Comparison of ENCODE assay signal across 22 cellular contexts in genomic region chr16:57680842-57681241, GRCh38. TPM values are rescaled to one million over a fixed set of nuclear protein-coding genes. Genes with fewer than 3 reads are reported as not detected.
DNase-seq lines count a peak whose midpoint lies in the region; ATAC-seq, FAIRE-seq and TF ChIP-seq lines count a peak whose summit lies in the region.
"Had no signal": no experiment of that assay in that cellular context is flagged by ENCODE, and none has a peak within 500 bp of the region (broad histone marks: within the 10 kb centered on the region; RNA-seq: fewer than 3 reads in every experiment).

No MANE protein-coding gene starts in this region.

- CTCF ChIA-PET in K562 (lab: Yijun Ruan, JAX; ENCODE audit: low intra/inter-chr PET ratio), result no interaction called here

- no peak for TF ChIP-seq CTCF in K562 (IDR thresholded peaks at IDR 0.05 in 2 of 3, conservative IDR thresholded peaks at IDR 0.05 in 1 of 3; ENCODE audit: insufficient read depth in 2 of 3, low read depth in 1 of 3, low read length in 3 of 3)
- TF ChIP-seq CTCF in GM20000 (IDR thresholded peaks at IDR 0.05; ENCODE audit: extremely low read depth, missing control alignments), result no peak

- intact Hi-C loops in K562 (cut with micrococcal nuclease), result no loop called here

- no peaks in the 10 kb centered on the region for H3K79me2 ChIP-seq in K562 (ENCODE audit: control insufficient read depth, insufficient read depth, low read length)

- TF ChIP-seq EP300 in K562 (IDR thresholded peaks at IDR 0.05; ENCODE audit: low read length), result no peak

- H3K9me3 ChIP-seq in K562 (replicated peaks; ENCODE audit: control insufficient read depth, insufficient read depth, low read depth, low read length), result no peaks in the 10 kb centered on the region
- H3K9me3 ChIP-seq: Peyer's patch, SK-N-SH had no signal

- no peaks in the 10 kb centered on the region for H3K27me3 ChIP-seq in K562 (ENCODE audit: control insufficient read depth in 2 of 2, insufficient read depth in 2 of 2, low read length in 2 of 2)
- H3K27me3 ChIP-seq: Peyer's patch had no signal

- in situ Hi-C loops in K562 (cut with MboI), result no loop called here

- no TSS peak for BruUV-seq in K562 (replicated peaks; lab: Mats Ljungman, UMichigan)

- H4K20me1 ChIP-seq in K562 (replicated peaks; ENCODE audit: control insufficient read depth, insufficient read depth, low read length), result no peaks in the 10 kb centered on the region

- H3K4me3 ChIP-seq in K562, result no peak overlapping the region
- H3K4me3 ChIP-seq: Peyer's patch had no signal

- H3K9me1 ChIP-seq in K562 (ENCODE audit: control insufficient read depth, insufficient read depth, low read length), result no peaks in the 10 kb centered on the region

- no peak for TF ChIP-seq RAD21 in K562 (CRISPR knock-in tag; conservative IDR thresholded peaks at IDR 0.05 in 1 of 2, IDR thresholded peaks at IDR 0.05 in 1 of 2)

- H2AFZ ChIP-seq in K562 (ENCODE audit: low read depth, low read length), result no peak overlapping the region

- no peaks in the 10 kb centered on the region for H3K36me3 ChIP-seq in K562 (ENCODE audit: control insufficient read depth, insufficient read depth, low read length)
- H3K36me3 ChIP-seq: Peyer's patch had no signal

- no peak for TF ChIP-seq POLR2A in K562 (conservative IDR thresholded peaks at IDR 0.05)

- ATAC-seq in K562, result no peak
- ATAC-seq: Right ventricle myocardium inferior had no signal

- H3K9ac ChIP-seq in K562 (ENCODE audit: insufficient read depth in 1 of 2, low read depth in 2 of 2, low read length in 2 of 2), result no peak overlapping the region
- H3K9ac ChIP-seq: SK-N-SH had no signal

- peak; percentile 15 for FAIRE-seq in K562 (lab: Jason Lieb, UNC)

- H3K27ac ChIP-seq in K562 (ENCODE audit: extremely low read depth, low read depth, low read length), result no peak overlapping the region
- H3K27ac ChIP-seq: Peyer's patch had no signal

- H3K4me1 ChIP-seq in K562 (replicated peaks in 1 of 2; ENCODE audit: control insufficient read depth in 2 of 2, insufficient read depth in 2 of 2, low read length in 2 of 2), result peaks cover 18 to 47% of the 10 kb centered on the region in 2 experiments
- H3K4me1 ChIP-seq: Peyer's patch had no signal

- no peak overlapping the region for H3K4me2 ChIP-seq in K562 (ENCODE audit: insufficient read depth, low read length)
- H3K4me2 ChIP-seq: SK-N-SH had no signal

- POLR2A ChIA-PET in K562 (lab: Yijun Ruan, JAX), result interaction anchor here (2.7 kb wide), 1 partner anchor 8 kb away, joined by 12 read pairs; no protein-coding TSS in a partner anchor

- 58% methylated on average over 5 of the region's 5 CpGs for WGBS in K562 (ENCODE audit: insufficient coverage, low coverage, missing lambda C conversion rate)

- DNase-seq in SIG-M5 treated with dmso at 0.1 percent for 504 hours (lab: John Stamatoyannopoulos, UW; ENCODE audit: unreplicated experiment), result peak; percentile 15
- DNase-seq in SIG-M5 (lab: John Stamatoyannopoulos, UW), result no peak
- peak; percentile 38 for DNase-seq in MV-4-11 (lab: John Stamatoyannopoulos, UW)
- DNase-seq in K562 (ENCODE audit: extremely low read depth in 1 of 4, low spot score in 3 of 4), result no peak
- DNase-seq in GM20000 (ENCODE audit: low spot score), result no peak
- DNase-seq in NCI-H1092 treated with DMSO at 0.1 percent for 48 hours (lab: John Stamatoyannopoulos, UW), result no peak
- no peak for DNase-seq in DMS 273 treated with DMSO at 0.1 percent for 48 hours (lab: John Stamatoyannopoulos, UW)
- DNase-seq in activated effector memory CD4-positive, alpha-beta T cell treated with anti-CD3 and anti-CD28 coated beads, Interleukin-2, amount 50 U/mL, for 16 hours, result no peak
- DNase-seq: 8988T, C1 segment of cervical spinal cord, GF-D8, GOT3, MM.1S, NCI-H1436, NCI-H2081, NCI-H510A, NCI-H774, Peyer's patch, SK-N-SH had no signal

RNA-seq across cellular contexts. Expression of gene ADGRG3, which starts 12.7 kb away (rescaled TPM):
- 0.40 and 1.00 TPM in 2 replicates for total RNA-seq in K562 (2011; cell fraction: chromatin; rRNA removed; ENCODE audit: low replicate concordance)
- total RNA-seq in K562 (2011; cell fraction: nucleolus; rRNA removed), result 0.17 and 0.66 TPM in 2 replicates
- 0.29 TPM in 1 of 2 replicates, not detected in the other for total RNA-seq in K562 (2011; cell fraction: nucleoplasm; rRNA removed)
- total RNA-seq in K562 (2014; rRNA removed) (not detected in 2 replicates), K562 (2014; rRNA removed; fragmentation: Illumina TruSeq; extraction: Trizol) (0.16 TPM in 1 of 2 replicates, not detected in the other), K562 (2015; rRNA removed; fragmentation: Illumina TruSeq; extraction: Trizol) (0.08 TPM in 1 of 2 replicates, not detected in the other), K562 (2021) (0.09 and 0.16 TPM in 2 replicates)
- polyA plus RNA-seq in K562 (2011; rRNA removed) (0.13 and 0.18 TPM in 2 replicates), K562 (2014; fragmentation: Illumina TruSeq; extraction: Trizol) (0.09 and 0.10 TPM in 2 replicates), K562 (2014; fragmentation: Nextera tagmentation; extraction: Ambion mirVana) (under 1 TPM; 0.10 to 0.30 TPM), K562 (2014; rRNA removed) (0.24 and 0.52 TPM in 2 replicates)
- polyA plus RNA-seq in K562 (2011; cell fraction: cytosol; rRNA removed), result 0.09 and 0.18 TPM in 2 replicates
- polyA plus RNA-seq in K562 (2011; cell fraction: nucleus; rRNA removed), result 0.51 and 0.59 TPM in 2 replicates
- polyA plus RNA-seq in K562 (2012), result 0.03 and 2.0 TPM in 2 replicates
- polyA minus RNA-seq in K562 (2011; rRNA and poly(A)+ RNA removed), result 0.21 TPM in 1 of 2 replicates, not detected in the other
- polyA minus RNA-seq in K562 (2011; cell fraction: cytosol; rRNA and poly(A)+ RNA removed), result not detected in 2 replicates
- polyA minus RNA-seq in K562 (2011; cell fraction: nucleus; rRNA and poly(A)+ RNA removed), result 0.27 TPM in 1 of 2 replicates, not detected in the other
- total RNA-seq: Daoy; T-helper 1 cell treated with Interleukin-12 subunit alpha and Interleukin-12 subunit beta and Interleukin-4 antibody, amounts not matched to agents 30 ng/mL and 1 ng/mL, for 36 hours had no signal
- polyA plus RNA-seq: SK-N-SH had no signal

RNA-seq across cellular contexts. Expression of gene DRC7, which starts 13.8 kb away (rescaled TPM):
- total RNA-seq in K562 (2011; cell fraction: chromatin; rRNA removed; ENCODE audit: low replicate concordance), result 0.90 and 1.9 TPM in 2 replicates
- not detected in 2 replicates for total RNA-seq in K562 (2011; cell fraction: nucleolus; rRNA removed)
- 0.15 TPM in 1 of 2 replicates, not detected in the other for total RNA-seq in K562 (2011; cell fraction: nucleoplasm; rRNA removed)
- total RNA-seq in K562 (2014; rRNA removed) (0.09 TPM in 1 of 2 replicates, not detected in the other), K562 (2014; rRNA removed; fragmentation: Illumina TruSeq; extraction: Trizol) (0.04 TPM in 1 of 2 replicates, not detected in the other), K562 (2015; rRNA removed; fragmentation: Illumina TruSeq; extraction: Trizol) (0.19 and 0.33 TPM in 2 replicates), K562 (2021) (0.22 and 0.24 TPM in 2 replicates)
- polyA plus RNA-seq in K562 (2011; rRNA removed) (0.13 and 0.53 TPM in 2 replicates), K562 (2014; fragmentation: Illumina TruSeq; extraction: Trizol) (0.12 and 0.29 TPM in 2 replicates), K562 (2014; fragmentation: Nextera tagmentation; extraction: Ambion mirVana) (not detected), K562 (2014; rRNA removed) (not detected in 2 replicates)
- polyA plus RNA-seq in K562 (2011; cell fraction: cytosol; rRNA removed), result 0.07 and 0.40 TPM in 2 replicates
- 0.65 and 1.0 TPM in 2 replicates for polyA plus RNA-seq in K562 (2011; cell fraction: nucleus; rRNA removed)
- polyA plus RNA-seq in K562 (2012), result 0.51 and 1.4 TPM in 2 replicates
- polyA minus RNA-seq in K562 (2011; rRNA and poly(A)+ RNA removed), result 0.35 and 0.69 TPM in 2 replicates
- polyA minus RNA-seq in K562 (2011; cell fraction: cytosol; rRNA and poly(A)+ RNA removed), result not detected in 2 replicates
- 0.27 and 0.67 TPM in 2 replicates for polyA minus RNA-seq in K562 (2011; cell fraction: nucleus; rRNA and poly(A)+ RNA removed)
- total RNA-seq: Daoy; Peyer's patch; Right ventricle myocardium inferior; T-helper 1 cell treated with Interleukin-12 subunit alpha and Interleukin-12 subunit beta and Interleukin-4 antibody, amounts not matched to agents 30 ng/mL and 1 ng/mL, for 36 hours had no signal

RNA-seq across cellular contexts. Expression of gene ADGRG1, which starts 52.4 kb away (rescaled TPM):
- 0.81 and 1.3 TPM in 2 replicates for total RNA-seq in K562 (2011; cell fraction: chromatin; rRNA removed; ENCODE audit: low replicate concordance)
- 0.79 and 1.0 TPM in 2 replicates for total RNA-seq in K562 (2011; cell fraction: nucleolus; rRNA removed)
- total RNA-seq in K562 (2011; cell fraction: nucleoplasm; rRNA removed), result 0.81 and 2.1 TPM in 2 replicates
- total RNA-seq in K562 (2014; rRNA removed) (not detected in 2 replicates), K562 (2014; rRNA removed; fragmentation: Illumina TruSeq; extraction: Trizol) (not detected in 2 replicates), K562 (2015; rRNA removed; fragmentation: Illumina TruSeq; extraction: Trizol) (not detected in 2 replicates), K562 (2021) (0.31 TPM in 1 of 2 replicates, not detected in the other)
- polyA plus RNA-seq in K562 (2011; rRNA removed) (0.04 and 0.57 TPM in 2 replicates), K562 (2014; fragmentation: Illumina TruSeq; extraction: Trizol) (0.16 and 0.29 TPM in 2 replicates), K562 (2014; fragmentation: Nextera tagmentation; extraction: Ambion mirVana) (not detected), K562 (2014; rRNA removed) (0.34 TPM in 1 of 2 replicates, not detected in the other)
- 0.12 and 0.15 TPM in 2 replicates for polyA plus RNA-seq in K562 (2011; cell fraction: cytosol; rRNA removed)
- polyA plus RNA-seq in K562 (2011; cell fraction: nucleus; rRNA removed), result 0.70 and 0.81 TPM in 2 replicates
- polyA plus RNA-seq in K562 (2012), result 0.39 and 0.44 TPM in 2 replicates
- polyA minus RNA-seq in K562 (2011; rRNA and poly(A)+ RNA removed), result 0.18 TPM in 2 replicates
- not detected in 2 replicates for polyA minus RNA-seq in K562 (2011; cell fraction: cytosol; rRNA and poly(A)+ RNA removed)
- 0.33 TPM in 1 of 2 replicates, not detected in the other for polyA minus RNA-seq in K562 (2011; cell fraction: nucleus; rRNA and poly(A)+ RNA removed)

RNA-seq across cellular contexts. Expression of gene KATNB1, which starts 54.7 kb away (rescaled TPM):
- total RNA-seq in K562 (2011; cell fraction: chromatin; rRNA removed; ENCODE audit: low replicate concordance), result 32.2 and 108 TPM in 2 replicates
- total RNA-seq in K562 (2011; cell fraction: nucleolus; rRNA removed), result 85.9 and 107 TPM in 2 replicates
- total RNA-seq in K562 (2011; cell fraction: nucleoplasm; rRNA removed), result 35.6 and 47.7 TPM in 2 replicates
- total RNA-seq in K562 (2014; rRNA removed) (41.7 and 49.9 TPM in 2 replicates), K562 (2014; rRNA removed; fragmentation: Illumina TruSeq; extraction: Trizol) (11.0 and 12.4 TPM in 2 replicates), K562 (2015; rRNA removed; fragmentation: Illumina TruSeq; extraction: Trizol) (16.2 and 19.2 TPM in 2 replicates), K562 (2021) (50.2 and 52.6 TPM in 2 replicates)
- polyA plus RNA-seq in K562 (2011; rRNA removed) (21.9 and 35.8 TPM in 2 replicates), K562 (2014; fragmentation: Illumina TruSeq; extraction: Trizol) (34.2 and 55.7 TPM in 2 replicates), K562 (2014; fragmentation: Nextera tagmentation; extraction: Ambion mirVana) (1 to 10 TPM; 1.2 to 2.6 TPM), K562 (2014; rRNA removed) (39.6 and 48.0 TPM in 2 replicates)
- polyA plus RNA-seq in K562 (2011; cell fraction: cytosol; rRNA removed), result 23.3 and 42.8 TPM in 2 replicates
- polyA plus RNA-seq in K562 (2011; cell fraction: nucleus; rRNA removed), result 157 and 196 TPM in 2 replicates
- 32.5 and 46.3 TPM in 2 replicates for polyA plus RNA-seq in K562 (2012)
- polyA minus RNA-seq in K562 (2011; rRNA and poly(A)+ RNA removed), result 9.4 and 10.4 TPM in 2 replicates
- polyA minus RNA-seq in K562 (2011; cell fraction: cytosol; rRNA and poly(A)+ RNA removed), result 17.7 and 29.2 TPM in 2 replicates
- 35.1 and 38.8 TPM in 2 replicates for polyA minus RNA-seq in K562 (2011; cell fraction: nucleus; rRNA and poly(A)+ RNA removed)

Comparison
In these comparisons a context has a peak if more than half of its experiments do, and no peak if none do; other contexts are left out.
1. DNase-seq: peak in SIG-M5 treated with dmso at 0.1 percent for 504 hours (single experiment) and MV-4-11 (single experiment); none in SIG-M5 (single experiment), K562 (0 of 4), GM20000 (single experiment), NCI-H1092 treated with DMSO at 0.1 percent for 48 hours (single experiment), DMS 273 treated with DMSO at 0.1 percent for 48 hours (single experiment) and activated effector memory CD4-positive, alpha-beta T cell treated with anti-CD3 and anti-CD28 coated beads, Interleukin-2, amount 50 U/mL, for 16 hours (single experiment).